ENCODE assay signal across 1 cellular context in genomic region chr19:1649706-1650626, GRCh38.
TF ChIP-seq lines count a peak whose summit lies in the region.

No MANE protein-coding gene starts in this region.

TF ChIP-seq in HCT116, 20 proteins besides CTCF, POLR2A, EP300 and RAD21 (continued from another document):
- TF ChIP-seq ZBTB33 (IDR thresholded peaks at IDR 0.05; ENCODE audit: extremely low read depth, insufficient replicate concordance, low read length) (no peak), MAX (IDR thresholded peaks at IDR 0.05) (no peak), EZH2 (IDR thresholded peaks at IDR 0.05) (no peak), ZFX (IDR thresholded peaks at IDR 0.05) (no peak), ATF3 (IDR thresholded peaks at IDR 0.05) (no peak)
TF ChIP-seq in HCT116: peak in this region for 0.
